In the genomic region with DNA sequence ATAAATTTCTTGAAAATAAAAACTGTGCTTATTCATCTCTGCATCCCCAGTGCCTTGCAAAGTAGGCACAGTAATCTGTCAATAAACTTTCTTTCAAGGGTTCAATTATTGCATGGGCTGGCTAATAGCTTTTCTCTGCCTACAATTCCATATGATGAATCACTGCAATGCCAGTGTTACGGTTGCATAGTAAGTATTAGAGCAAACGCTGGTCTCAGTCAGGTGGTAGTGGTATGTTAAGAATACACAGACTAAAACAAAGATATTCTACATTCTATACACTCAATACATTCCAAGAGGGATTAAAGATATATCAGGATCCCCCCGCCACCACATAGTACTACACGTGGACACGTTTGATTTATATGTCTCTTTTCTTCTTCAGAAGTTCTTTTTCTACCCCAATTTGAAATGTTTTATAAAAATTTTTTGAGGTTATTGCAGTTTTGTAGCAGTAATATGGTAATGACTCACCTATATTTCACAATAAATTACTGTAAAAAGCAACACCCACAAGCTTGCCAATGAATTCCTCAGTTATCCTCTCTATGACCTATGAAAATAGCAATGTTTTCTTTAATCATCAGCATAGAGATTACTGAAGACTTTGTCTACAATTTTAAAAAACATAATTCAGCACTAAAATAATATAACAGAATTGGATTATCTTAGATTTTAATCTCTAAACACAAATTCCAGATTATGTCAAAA, we compare ENCODE assay signal across 1 cellular context.
TF ChIP-seq lines count a peak whose summit lies in the region.

No MANE protein-coding gene starts in this region.

TF ChIP-seq in A549, 52 proteins besides CTCF, POLR2A, EP300 and RAD21 (continued from another document):
- TF ChIP-seq, protein P1, sequence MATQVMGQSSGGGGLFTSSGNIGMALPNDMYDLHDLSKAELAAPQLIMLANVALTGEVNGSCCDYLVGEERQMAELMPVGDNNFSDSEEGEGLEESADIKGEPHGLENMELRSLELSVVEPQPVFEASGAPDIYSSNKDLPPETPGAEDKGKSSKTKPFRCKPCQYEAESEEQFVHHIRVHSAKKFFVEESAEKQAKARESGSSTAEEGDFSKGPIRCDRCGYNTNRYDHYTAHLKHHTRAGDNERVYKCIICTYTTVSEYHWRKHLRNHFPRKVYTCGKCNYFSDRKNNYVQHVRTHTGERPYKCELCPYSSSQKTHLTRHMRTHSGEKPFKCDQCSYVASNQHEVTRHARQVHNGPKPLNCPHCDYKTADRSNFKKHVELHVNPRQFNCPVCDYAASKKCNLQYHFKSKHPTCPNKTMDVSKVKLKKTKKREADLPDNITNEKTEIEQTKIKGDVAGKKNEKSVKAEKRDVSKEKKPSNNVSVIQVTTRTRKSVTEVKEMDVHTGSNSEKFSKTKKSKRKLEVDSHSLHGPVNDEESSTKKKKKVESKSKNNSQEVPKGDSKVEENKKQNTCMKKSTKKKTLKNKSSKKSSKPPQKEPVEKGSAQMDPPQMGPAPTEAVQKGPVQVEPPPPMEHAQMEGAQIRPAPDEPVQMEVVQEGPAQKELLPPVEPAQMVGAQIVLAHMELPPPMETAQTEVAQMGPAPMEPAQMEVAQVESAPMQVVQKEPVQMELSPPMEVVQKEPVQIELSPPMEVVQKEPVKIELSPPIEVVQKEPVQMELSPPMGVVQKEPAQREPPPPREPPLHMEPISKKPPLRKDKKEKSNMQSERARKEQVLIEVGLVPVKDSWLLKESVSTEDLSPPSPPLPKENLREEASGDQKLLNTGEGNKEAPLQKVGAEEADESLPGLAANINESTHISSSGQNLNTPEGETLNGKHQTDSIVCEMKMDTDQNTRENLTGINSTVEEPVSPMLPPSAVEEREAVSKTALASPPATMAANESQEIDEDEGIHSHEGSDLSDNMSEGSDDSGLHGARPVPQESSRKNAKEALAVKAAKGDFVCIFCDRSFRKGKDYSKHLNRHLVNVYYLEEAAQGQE (IDR thresholded peaks at IDR 0.05) = no peak
- TF ChIP-seq, protein P2, sequence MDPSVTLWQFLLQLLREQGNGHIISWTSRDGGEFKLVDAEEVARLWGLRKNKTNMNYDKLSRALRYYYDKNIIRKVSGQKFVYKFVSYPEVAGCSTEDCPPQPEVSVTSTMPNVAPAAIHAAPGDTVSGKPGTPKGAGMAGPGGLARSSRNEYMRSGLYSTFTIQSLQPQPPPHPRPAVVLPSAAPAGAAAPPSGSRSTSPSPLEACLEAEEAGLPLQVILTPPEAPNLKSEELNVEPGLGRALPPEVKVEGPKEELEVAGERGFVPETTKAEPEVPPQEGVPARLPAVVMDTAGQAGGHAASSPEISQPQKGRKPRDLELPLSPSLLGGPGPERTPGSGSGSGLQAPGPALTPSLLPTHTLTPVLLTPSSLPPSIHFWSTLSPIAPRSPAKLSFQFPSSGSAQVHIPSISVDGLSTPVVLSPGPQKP (IDR thresholded peaks at IDR 0.05; ENCODE audit: low read depth, low read length) = no peak
- TF ChIP-seq EHF (CRISPR knock-in tag; IDR thresholded peaks at IDR 0.05) (no peak), HEYL (CRISPR knock-in tag; IDR thresholded peaks at IDR 0.05) (no peak), NPAS2 (CRISPR knock-in tag; IDR thresholded peaks at IDR 0.05; ENCODE audit: borderline replicate concordance) (no peak), ZC3H11A (IDR thresholded peaks at IDR 0.05) (no peak), CBX8 (IDR thresholded peaks at IDR 0.05) (no peak), FOSL2 (IDR thresholded peaks at IDR 0.05) (peak; percentile 84), FOSL2 (CRISPR knock-in tag; IDR thresholded peaks at IDR 0.05) (peak; percentile 94), POLR2AphosphoS2 (conservative IDR thresholded peaks at IDR 0.05; ENCODE audit: low read length) (no peak), KDM1A (IDR thresholded peaks at IDR 0.05; ENCODE audit: low read depth) (no peak), ZNF302 (CRISPR knock-in tag; IDR thresholded peaks at IDR 0.05) (no peak), ZSCAN20 (CRISPR knock-in tag; IDR thresholded peaks at IDR 0.05) (no peak), CEBPB (IDR thresholded peaks at IDR 0.05) (peak; percentile 89 to 95), RCOR1 (IDR thresholded peaks at IDR 0.05; ENCODE audit: low read depth, low read length) (no peak), CHD4 (IDR thresholded peaks at IDR 0.05; ENCODE audit: borderline replicate concordance) (no peak), HOXA7 (CRISPR knock-in tag; IDR thresholded peaks at IDR 0.05) (no peak), EHMT2 (IDR thresholded peaks at IDR 0.05; ENCODE audit: low read depth) (no peak), CHD2 (IDR thresholded peaks at IDR 0.05; ENCODE audit: low read length, partially characterized antibody) (no peak)
- TF ChIP-seq, protein P3, sequence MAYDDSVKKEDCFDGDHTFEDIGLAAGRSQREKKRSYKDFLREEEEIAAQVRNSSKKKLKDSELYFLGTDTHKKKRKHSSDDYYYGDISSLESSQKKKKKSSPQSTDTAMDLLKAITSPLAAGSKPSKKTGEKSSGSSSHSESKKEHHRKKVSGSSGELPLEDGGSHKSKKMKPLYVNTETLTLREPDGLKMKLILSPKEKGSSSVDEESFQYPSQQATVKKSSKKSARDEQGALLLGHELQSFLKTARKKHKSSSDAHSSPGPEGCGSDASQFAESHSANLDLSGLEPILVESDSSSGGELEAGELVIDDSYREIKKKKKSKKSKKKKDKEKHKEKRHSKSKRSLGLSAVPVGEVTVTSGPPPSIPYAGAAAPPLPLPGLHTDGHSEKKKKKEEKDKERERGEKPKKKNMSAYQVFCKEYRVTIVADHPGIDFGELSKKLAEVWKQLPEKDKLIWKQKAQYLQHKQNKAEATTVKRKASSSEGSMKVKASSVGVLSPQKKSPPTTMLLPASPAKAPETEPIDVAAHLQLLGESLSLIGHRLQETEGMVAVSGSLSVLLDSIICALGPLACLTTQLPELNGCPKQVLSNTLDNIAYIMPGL (CRISPR knock-in tag; IDR thresholded peaks at IDR 0.05; ENCODE audit: borderline replicate concordance) = no peak
- TF ChIP-seq, protein P4, sequence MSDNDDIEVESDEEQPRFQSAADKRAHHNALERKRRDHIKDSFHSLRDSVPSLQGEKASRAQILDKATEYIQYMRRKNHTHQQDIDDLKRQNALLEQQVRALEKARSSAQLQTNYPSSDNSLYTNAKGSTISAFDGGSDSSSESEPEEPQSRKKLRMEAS (IDR thresholded peaks at IDR 0.05) = 0 out of 2 replicates have a peak, but pooled peaks have one; percentile 25
- TF ChIP-seq, protein P5, sequence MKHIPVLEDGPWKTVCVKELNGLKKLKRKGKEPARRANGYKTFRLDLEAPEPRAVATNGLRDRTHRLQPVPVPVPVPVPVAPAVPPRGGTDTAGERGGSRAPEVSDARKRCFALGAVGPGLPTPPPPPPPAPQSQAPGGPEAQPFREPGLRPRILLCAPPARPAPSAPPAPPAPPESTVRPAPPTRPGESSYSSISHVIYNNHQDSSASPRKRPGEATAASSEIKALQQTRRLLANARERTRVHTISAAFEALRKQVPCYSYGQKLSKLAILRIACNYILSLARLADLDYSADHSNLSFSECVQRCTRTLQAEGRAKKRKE (CRISPR knock-in tag; IDR thresholded peaks at IDR 0.05; ENCODE audit: low read depth) = no peak
